ENCODE assay signal across 14 cellular contexts in genomic region chr12:26227376-26227775, GRCh38. TPM values are rescaled to one million over a fixed set of nuclear protein-coding genes. Genes with fewer than 3 reads are reported as not detected.
DNase-seq lines count a peak whose midpoint lies in the region; TF ChIP-seq lines count a peak whose summit lies in the region.
"Had no signal": no experiment of that assay in that cellular context is flagged by ENCODE, and none has a peak within 500 bp of the region (broad histone marks: within the 10 kb centered on the region; RNA-seq: fewer than 3 reads in every experiment).

No MANE protein-coding gene starts in this region.

- H3K9me3 ChIP-seq in BE2C = no peaks in the 10 kb centered on the region
- H3K9me3 ChIP-seq in SJCRH30 (replicated peaks) = no peaks in the 10 kb centered on the region
- H3K9me3 ChIP-seq: SJSA1 had no signal

- H3K27ac ChIP-seq in SJCRH30 = no peak overlapping the region
- H3K27ac ChIP-seq: SJSA1 had no signal

- no peaks in the 10 kb centered on the region for H3K36me3 Mint-ChIP-seq in osteocyte (ENCODE audit: unreplicated experiment)

- CTCF ChIA-PET in GM10248 (lab: Yijun Ruan, JAX) = no interaction called here

- peaks cover 13% of the 10 kb centered on the region for H3K4me1 Mint-ChIP-seq in osteocyte (ENCODE audit: unreplicated experiment)

- H3K4me1 ChIP-seq in BE2C (no peaks in the 10 kb centered on the region), SJCRH30 (no peaks in the 10 kb centered on the region)

- POLR2A ChIA-PET in GM10248 (lab: Yijun Ruan, JAX) = no interaction called here

- H3K4me3 ChIP-seq in BE2C (ENCODE audit: low read depth, low read length) (peak overlapping the region; percentile 53), SJCRH30 (peak overlapping the region; percentile 44), fibroblast of villous mesenchyme (ENCODE audit: low read depth, low read length) (peak overlapping the region; percentile 42)
- H3K4me3 ChIP-seq: SJSA1 had no signal

- H3K27me3 ChIP-seq in BE2C (no peaks in the 10 kb centered on the region), SJCRH30 (no peaks in the 10 kb centered on the region)
- H3K27me3 ChIP-seq: SJSA1 had no signal

- peak overlapping the region; percentile 77 for H3K4me3 Mint-ChIP-seq in osteocyte (ENCODE audit: unreplicated experiment)
- H3K4me3 Mint-ChIP-seq: stimulated activated naive CD8-positive, alpha-beta T cell treated with anti-CD3 and anti-CD28 coated beads, Interleukin-15, Interleukin-2, amounts not matched to agents 100 ng/mL and 50 ng/mL, for 24 hours had no signal

- H3K27ac Mint-ChIP-seq in osteocyte (ENCODE audit: unreplicated experiment) = no peak overlapping the region
- H3K27ac Mint-ChIP-seq: naive thymus-derived CD4-positive, alpha-beta T cell; stimulated activated naive CD8-positive, alpha-beta T cell treated with anti-CD3 and anti-CD28 coated beads, Interleukin-15, Interleukin-2, amounts not matched to agents 100 ng/mL and 50 ng/mL, for 24 hours had no signal

- intact Hi-C loops in posterior cingulate gyrus (cut with DNase I) = loop anchor here (2.0 to 10.0 kb wide), 2 partner anchors 105 to 107 kb away; no protein-coding TSS in a partner anchor

- no peaks in the 10 kb centered on the region for H3K9me3 Mint-ChIP-seq in osteocyte (ENCODE audit: unreplicated experiment)

- no peaks in the 10 kb centered on the region for H3K27me3 Mint-ChIP-seq in osteocyte (ENCODE audit: unreplicated experiment)

- DNase-seq in BE2C (no peak), SJCRH30 (no peak), fibroblast of villous mesenchyme (ENCODE audit: low read depth) (no peak), osteocyte (ENCODE audit: extremely low spot score, unreplicated experiment) (no peak), NCI-H526 (lab: John Stamatoyannopoulos, UW) (no peak), posterior cingulate gyrus (no peak), GM10248 (ENCODE audit: extremely low spot score) (no peak)
- no peak for DNase-seq in activated CD8-positive, alpha-beta memory T cell treated with anti-CD3 and anti-CD28 coated beads for 24 hours
- DNase-seq: activated CD4-positive, alpha-beta T cell treated with anti-CD3 and anti-CD28 coated beads for 4 hours; activated gamma-delta T cell treated with Interleukin-2 at 50 U/mL for 16 hours; naive thymus-derived CD4-positive, alpha-beta T cell; NCI-H1092 had no signal

- TF ChIP-seq CTCF in BE2C (IDR thresholded peaks at IDR 0.05; ENCODE audit: low read depth, low read length) (no peak), fibroblast of villous mesenchyme (IDR thresholded peaks at IDR 0.05; ENCODE audit: insufficient read depth, low read depth, low read length) (no peak), osteocyte (IDR thresholded peaks at IDR 0.05) (no peak), GM10248 (IDR thresholded peaks at IDR 0.05; ENCODE audit: control extremely low read depth, extremely low read depth, low read depth, missing control alignments) (no peak)

- H3K36me3 ChIP-seq in BE2C = no peaks in the 10 kb centered on the region
- H3K36me3 ChIP-seq in SJCRH30 = no peaks in the 10 kb centered on the region

RNA-seq across cellular contexts. Expression of gene SSPN, which starts 32.0 kb away (rescaled TPM):
- 2.6 TPM for polyA plus RNA-seq in BE2C (2012; ENCODE audit: insufficient read depth, insufficient read length, low read depth)
- 2.8 and 4.0 TPM in 2 replicates for total RNA-seq in SJCRH30 (2014; rRNA removed; shearing (Covaris generic))
- 11.6 and 22.0 TPM in 2 replicates for total RNA-seq in fibroblast of villous mesenchyme
- total RNA-seq in osteocyte = 19.2 and 23.3 TPM in 2 replicates
- polyA plus RNA-seq: naive thymus-derived CD4-positive, alpha-beta T cell had no signal
